Comparison of ENCODE assay signal across 16 cellular contexts in the genomic region with DNA sequence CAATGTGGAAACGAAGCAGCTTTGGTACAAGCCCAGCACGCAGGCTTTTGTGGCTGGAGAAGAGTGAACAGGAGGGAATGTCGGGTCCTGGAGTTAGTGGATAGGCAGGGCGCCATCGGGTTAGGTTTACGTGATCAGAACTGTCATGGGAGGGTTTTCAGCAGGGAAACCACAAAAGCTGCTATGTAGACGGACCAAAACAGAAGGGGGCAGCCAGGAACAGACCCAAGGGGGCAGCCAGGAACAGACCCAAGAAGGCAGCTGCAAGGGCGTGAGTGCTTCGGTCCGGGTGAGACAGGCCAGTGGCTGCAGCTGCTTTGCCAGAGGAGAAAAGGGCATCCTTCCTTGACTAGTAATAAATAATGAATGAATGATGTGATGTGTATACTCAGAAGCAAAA.
DNase-seq lines count a peak whose midpoint lies in the region; ATAC-seq lines count a peak whose summit lies in the region.
"Had no signal": no experiment of that assay in that cellular context is flagged by ENCODE, and none has a peak within 500 bp of the region (broad histone marks: within the 10 kb centered on the region; RNA-seq: fewer than 3 reads in every experiment).

No MANE protein-coding gene starts in this region.

- ATAC-seq in GM19324 (IDR thresholded peaks at IDR 0.05; ENCODE audit: low FRiP score, unreplicated experiment) (no peak), HG03196 (IDR thresholded peaks at IDR 0.05; ENCODE audit: unreplicated experiment) (no peak), HG03565 (IDR thresholded peaks at IDR 0.05; ENCODE audit: unreplicated experiment) (no peak)
- ATAC-seq: GM23338 had no signal

- peak overlapping the region; percentile 94 for H3K27ac ChIP-seq in caudate nucleus (ENCODE audit: low read depth, low read length)
- H3K27ac ChIP-seq: BLaER1 treated with 17β-estradiol and CSF1 and Interleukin-3, amounts not matched to agents 10 nM and 100 nM had no signal

- intact Hi-C loops in head of caudate nucleus (cut with DNase I): no loop called here

- peak; percentile 35 for DNase-seq in Ammon's horn (ENCODE audit: low spot score)
- DNase-seq in caudate nucleus (lab: John Stamatoyannopoulos, UW): peak in 11 of 61 donors; percentile 13 to 44 (median 22)
- peak in 23 of 42 donors; percentile 8 to 68 (median 40) for DNase-seq in head of caudate nucleus
- peak; percentile 21 for DNase-seq in retina
- DNase-seq in germinal center (ENCODE audit: low spot score): no peak
- DNase-seq: 8988T; AML-193; Calu3; CD4-positive, CD25-positive, alpha-beta regulatory T cell; DMS 273 treated with DMSO at 0.1 percent for 48 hours; H7 had no signal
